ENCODE assay signal across 9 cellular contexts in the genomic region with DNA sequence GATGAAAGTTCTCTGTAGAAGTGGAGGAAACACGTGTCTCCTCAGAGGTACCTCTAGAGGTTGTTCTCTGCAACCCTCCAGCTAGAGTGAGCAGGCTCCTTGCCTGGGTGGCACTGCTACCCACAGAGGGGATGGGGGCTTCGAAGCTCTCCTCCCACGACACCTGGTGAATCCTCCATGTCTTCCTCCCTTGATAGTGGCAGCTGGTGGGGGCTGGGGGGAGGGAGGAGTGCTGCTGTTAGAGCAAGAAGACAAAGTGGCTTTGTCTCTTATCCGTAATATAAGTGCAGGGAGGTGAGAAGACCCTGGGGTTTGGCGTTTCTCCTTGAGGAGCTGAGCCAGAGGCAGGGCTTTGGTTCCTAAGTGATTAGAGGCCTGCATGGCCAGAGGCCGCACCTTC. TPM values are rescaled to one million over a fixed set of nuclear protein-coding genes. Genes with fewer than 3 reads are reported as not detected.
DNase-seq lines count a peak whose midpoint lies in the region; ATAC-seq and TF ChIP-seq lines count a peak whose summit lies in the region.
"Had no signal": no experiment of that assay in that cellular context is flagged by ENCODE, and none has a peak within 500 bp of the region (broad histone marks: within the 10 kb centered on the region; RNA-seq: fewer than 3 reads in every experiment).

No MANE protein-coding gene starts in this region.

- H3K9me3 ChIP-seq in esophagus muscularis mucosa (no peaks in the 10 kb centered on the region), neuronal stem cell (replicated peaks in 1 of 2; ENCODE audit: control insufficient read depth in 2 of 2, insufficient read depth in 1 of 2, low read depth in 1 of 2, low read length in 2 of 2) (no peaks in the 10 kb centered on the region), uterus (no peaks in the 10 kb centered on the region)

- TF ChIP-seq CTCF in esophagus muscularis mucosa (IDR thresholded peaks at IDR 0.05) (no peak), uterus (IDR thresholded peaks at IDR 0.05) (no peak)

- DNase-seq in Right ventricle myocardium superior (no peak), left ventricle myocardium superior (no peak), esophagus muscularis mucosa (ENCODE audit: extremely low spot score) (no peak), neuronal stem cell (ENCODE audit: low spot score) (no peak), uterus (no peak), COLO668 (lab: John Stamatoyannopoulos, UW; ENCODE audit: unreplicated experiment) (no peak), UCSD-AML1 (lab: John Stamatoyannopoulos, UW; ENCODE audit: unreplicated experiment) (no peak), NCI-H2081 treated with DMSO at 0.1 percent for 48 hours (lab: John Stamatoyannopoulos, UW) (no peak)
- DNase-seq: AML-193 had no signal

- no peaks in the 10 kb centered on the region for H3K27me3 ChIP-seq in esophagus muscularis mucosa
- no peaks in the 10 kb centered on the region for H3K27me3 ChIP-seq in neuronal stem cell (ENCODE audit: control insufficient read depth in 3 of 3, insufficient read depth in 3 of 3, low read depth in 1 of 3, low read length in 3 of 3)
- no peaks in the 10 kb centered on the region for H3K27me3 ChIP-seq in uterus

- H2AFZ ChIP-seq in neuronal stem cell (ENCODE audit: low read length) = no peak overlapping the region

- no peak overlapping the region for H3K9ac ChIP-seq in neuronal stem cell (ENCODE audit: low read depth, low read length, poor library complexity)

- no peak overlapping the region for H3K4ac ChIP-seq in neuronal stem cell (ENCODE audit: low read length)

- ATAC-seq in Right ventricle myocardium superior (ENCODE audit: poor library complexity) (peak; percentile 13), left ventricle myocardium superior (no peak)

- no peak overlapping the region for H3K4me2 ChIP-seq in neuronal stem cell (ENCODE audit: insufficient read depth, low read length, poor library complexity, severe bottlenecking)

- H2BK15ac ChIP-seq in neuronal stem cell (ENCODE audit: low read length) = no peak overlapping the region

- no peak for TF ChIP-seq EP300 in esophagus muscularis mucosa (IDR thresholded peaks at IDR 0.05)

- no peak overlapping the region for H3K23ac ChIP-seq in neuronal stem cell (ENCODE audit: low read depth, low read length, poor library complexity)

- H3K18ac ChIP-seq in neuronal stem cell (ENCODE audit: low read length) = no peak overlapping the region

- H3K4me1 ChIP-seq in esophagus muscularis mucosa = peaks cover 96 to 100% (median 100%) of the 10 kb centered on the region in 4 donors
- H3K4me1 ChIP-seq in neuronal stem cell (ENCODE audit: control insufficient read depth in 2 of 2, insufficient read depth in 1 of 2, low read depth in 1 of 2, low read length in 2 of 2) = peaks cover 17 to 32% of the 10 kb centered on the region in 2 donors
- H3K4me1 ChIP-seq in uterus = peaks cover 35 to 73% of the 10 kb centered on the region in 2 donors

- H4K91ac ChIP-seq in neuronal stem cell (ENCODE audit: low read depth, low read length, poor library complexity) = no peak overlapping the region

- no peak overlapping the region for H4K8ac ChIP-seq in neuronal stem cell (ENCODE audit: low read depth, low read length)

- peak overlapping the region; percentile 44 for H2AK5ac ChIP-seq in neuronal stem cell (ENCODE audit: low read depth, low read length)

- no peak overlapping the region for H3K14ac ChIP-seq in neuronal stem cell (ENCODE audit: low read length)

- intact Hi-C loops in Right ventricle myocardium superior (cut with DNase I) (loop anchor here (5.0 kb wide), 1 partner anchor 40 kb away; no protein-coding TSS in a partner anchor), left ventricle myocardium superior (cut with micrococcal nuclease) (no loop called here), esophagus muscularis mucosa (cut with DNase I) (loop anchor here (5.0 kb wide), 1 partner anchor 40 kb away; no protein-coding TSS in a partner anchor), uterus (cut with DNase I; ENCODE audit: low total_unique reads) (no loop called here)

- H3K36me3 ChIP-seq in esophagus muscularis mucosa (peaks cover 0 to 4% (median 0%) of the 10 kb centered on the region in 4 donors), neuronal stem cell (replicated peaks in 1 of 2; ENCODE audit: control insufficient read depth in 2 of 2, insufficient read depth in 2 of 2, low read length in 2 of 2) (no peaks in the 10 kb centered on the region), uterus (no peaks in the 10 kb centered on the region)

- TF ChIP-seq POLR2A in esophagus muscularis mucosa (IDR thresholded peaks at IDR 0.05; ENCODE audit: low read depth) (no peak), uterus (IDR thresholded peaks at IDR 0.05) (no peak)

- H3K27ac ChIP-seq in esophagus muscularis mucosa (replicated peaks in 1 of 4) (peak overlapping the region; percentile 81 to 95 (median 91)), neuronal stem cell (replicated peaks; ENCODE audit: low read length) (no peak overlapping the region), uterus (peak overlapping the region; percentile 88 to 94)

- H2BK12ac ChIP-seq in neuronal stem cell (ENCODE audit: low read length) = no peak overlapping the region

- WGBS in esophagus muscularis mucosa = 33% methylated on average over 6 of the region's 6 CpGs
- no CpG with 5 or more reads among the region's 6 CpGs for WGBS in neuronal stem cell (ENCODE audit: extremely low coverage in 2 of 2, insufficient read length in 2 of 2, insufficient replicate concordance in 1 of 2), 2 donors

- H2BK120ac ChIP-seq in neuronal stem cell (ENCODE audit: low read depth, low read length) = no peak overlapping the region

- H3K4me3 ChIP-seq in esophagus muscularis mucosa (no peak overlapping the region), neuronal stem cell (ENCODE audit: low read length in 2 of 2) (no peak overlapping the region), uterus (no peak overlapping the region)

- H2BK5ac ChIP-seq in neuronal stem cell (ENCODE audit: low read length) = no peak overlapping the region

- no peaks in the 10 kb centered on the region for H3K79me1 ChIP-seq in neuronal stem cell (ENCODE audit: low read depth, low read length)

RNA-seq across cellular contexts. Expression of a gene that starts 45.2 kb away (rescaled TPM):
- total RNA-seq in Right ventricle myocardium superior = 62.9 TPM
- 69.5 TPM for total RNA-seq in left ventricle myocardium superior
- total RNA-seq in esophagus muscularis mucosa = 100 to 1,000 TPM; 177 to 395 (median 260) TPM
- 22.6 TPM for polyA plus RNA-seq in neuronal stem cell (2013, experiment 1 of 2)
- polyA plus RNA-seq in neuronal stem cell (2013, experiment 2 of 2) = 22.2 TPM
- total RNA-seq in uterus = 100 to 1,000 TPM in 3 of 4 donors, 10 to 100 TPM in 1; 82.6 to 464 (median 215) TPM

Comparison
In these comparisons a context has a peak if more than half of its experiments do, and no peak if none do; other contexts are left out.
1. intact Hi-C loops: an anchor here in Right ventricle myocardium superior (5.0 kb wide) and esophagus muscularis mucosa (5.0 kb wide); none called in left ventricle myocardium superior and uterus.